8 cellular contexts compared by ENCODE assay signal in the genomic region with DNA sequence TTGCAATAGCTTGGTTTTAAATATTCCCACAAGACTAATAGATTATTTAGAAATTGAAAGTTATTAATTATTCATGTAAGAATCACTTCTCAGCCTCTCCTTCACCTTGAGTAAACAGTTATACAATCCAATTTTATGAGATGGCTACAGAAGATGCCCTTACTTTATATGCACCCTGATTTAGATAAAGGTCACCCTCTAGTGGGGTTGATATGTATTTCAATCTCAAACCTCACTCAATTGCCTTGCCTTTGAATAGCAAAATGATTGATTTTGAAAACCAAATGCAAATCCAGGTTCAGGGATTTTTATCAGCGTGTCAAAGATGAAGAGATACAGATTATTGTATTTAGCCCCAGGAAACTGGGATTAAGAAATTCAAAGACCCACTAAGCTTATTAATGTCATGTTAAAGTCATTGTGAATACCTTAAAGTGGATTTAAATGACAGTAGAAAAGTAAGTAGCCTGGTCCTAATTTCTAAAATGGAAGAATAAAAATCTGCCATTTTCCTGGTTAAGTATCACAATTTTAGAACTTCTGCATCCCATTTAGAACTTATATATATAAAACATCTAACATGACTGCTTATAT.
DNase-seq lines count a peak whose midpoint lies in the region; ATAC-seq and TF ChIP-seq lines count a peak whose summit lies in the region.

No MANE protein-coding gene starts in this region.

- TF ChIP-seq CTCF in BJ (IDR thresholded peaks at IDR 0.05; ENCODE audit: insufficient read depth, low read depth, low read length) (peak; percentile 57), kidney epithelial cell (IDR thresholded peaks at IDR 0.05; ENCODE audit: insufficient read depth, low read length, poor library complexity, severe bottlenecking) (peak; percentile 57)

- CTCF ChIA-PET in BJ (lab: Yijun Ruan, JAX) = interaction anchor here (0.7 to 3.6 kb wide), 12 partner anchors 16 to 612 kb away, joined by 3 to 28 read pairs (median 4); no protein-coding TSS in a partner anchor

- peak; percentile 85 for ATAC-seq in GM18868 (IDR thresholded peaks at IDR 0.05; ENCODE audit: unreplicated experiment)
- peak; percentile 64 for ATAC-seq in HG03064 (IDR thresholded peaks at IDR 0.05; ENCODE audit: low read depth, unreplicated experiment)

- H3K9me3 ChIP-seq in MG63 = no peaks in the 10 kb centered on the region

- POLR2A ChIA-PET in BJ (lab: Charles Lee) = no interaction called here

- DNase-seq in BJ (ENCODE audit: low read depth) (no peak), NCI-H2107 treated with DMSO at 0.1 percent for 48 hours (lab: John Stamatoyannopoulos, UW; ENCODE audit: unreplicated experiment) (peak; percentile 30), brain pericyte (ENCODE audit: low read depth, low spot score) (peak; percentile 16), kidney epithelial cell (ENCODE audit: low read depth) (no peak), MG63 (no peak)
- DNase-seq in activated CD8-positive, alpha-beta memory T cell treated with anti-CD3 and anti-CD28 coated beads, Interleukin-2, amount 50 U/mL, for 48 hours = no peak

- H3K4me3 ChIP-seq in BJ (ENCODE audit: low read depth, low read length) = no peak overlapping the region
- H3K4me3 ChIP-seq in kidney epithelial cell (ENCODE audit: low read depth, low read length) = no peak overlapping the region
- H3K4me3 ChIP-seq in MG63 = no peak overlapping the region

- H3K27me3 ChIP-seq in BJ (ENCODE audit: control insufficient read depth, insufficient read depth, low read length) (peaks cover 2% of the 10 kb centered on the region; the same call in 1 of the 2 replicates), kidney epithelial cell (ENCODE audit: control insufficient read depth, insufficient read depth, low read length) (no peaks in the 10 kb centered on the region), MG63 (peaks cover 2% of the 10 kb centered on the region; the same call in 1 of the 2 replicates)

- H3K36me3 ChIP-seq in BJ (ENCODE audit: control insufficient read depth, insufficient read depth, low read length) (no peaks in the 10 kb centered on the region), kidney epithelial cell (ENCODE audit: control insufficient read depth, insufficient read depth, low read length) (no peaks in the 10 kb centered on the region), MG63 (no peaks in the 10 kb centered on the region)

Comparison
In these comparisons a context has a peak if more than half of its experiments do, and no peak if none do; other contexts are left out.
1. DNase-seq: peak in NCI-H2107 treated with DMSO at 0.1 percent for 48 hours (single experiment) and brain pericyte (single experiment); none in BJ (single experiment), kidney epithelial cell (single experiment), MG63 (single experiment) and activated CD8-positive, alpha-beta memory T cell treated with anti-CD3 and anti-CD28 coated beads, Interleukin-2, amount 50 U/mL, for 48 hours (single experiment).